Comparison of ENCODE assay signal across 8 cellular contexts in genomic region chr19:36378625-36379509, GRCh38. TPM values are rescaled to one million over a fixed set of nuclear protein-coding genes. Genes with fewer than 3 reads are reported as not detected.
A peak's percentile ranks its signal among the peaks of the same experiment; 100 is the strongest.
DNase-seq lines count a peak whose midpoint lies in the region; ATAC-seq and TF ChIP-seq lines count a peak whose summit lies in the region.

TSS of gene ZFP14 (minus strand) at chr19:36379201. CDS start at chr19:36367892, 11,309 bp downstream.

- peaks cover 11% of the 10 kb centered on the region for H3K4me1 Mint-ChIP-seq in HFFc6 (ENCODE audit: low read depth)
- peaks cover 18% of the 10 kb centered on the region for H3K4me1 Mint-ChIP-seq in activated naive CD8-positive, alpha-beta T cell treated with anti-CD3 and anti-CD28 coated beads for 36 hours
- H3K4me1 Mint-ChIP-seq in osteocyte (ENCODE audit: unreplicated experiment) = peaks cover 10% of the 10 kb centered on the region

- intact Hi-C loops in Right ventricle myocardium inferior (cut with DNase I) = loop anchor here (1.0 kb wide), 1 partner anchor 110 kb away; the partner anchor contains the start of gene ZNF566

- peaks cover 8% of the 10 kb centered on the region for H3K4me1 ChIP-seq in thymus (ENCODE audit: control insufficient read depth, insufficient read depth, low read length)

- peak within 1 kb of the TSS; percentile 94 for H3K27ac ChIP-seq in thymus (ENCODE audit: low read depth)

- H3K36me3 Mint-ChIP-seq in HFFc6 (ENCODE audit: low read depth) (peaks cover 5% of the 10 kb centered on the region; the same call in 1 of the 2 replicates), osteocyte (ENCODE audit: unreplicated experiment) (peaks cover 3% of the 10 kb centered on the region)
- peaks cover 21% of the 10 kb centered on the region for H3K36me3 Mint-ChIP-seq in activated naive CD8-positive, alpha-beta T cell treated with anti-CD3 and anti-CD28 coated beads for 36 hours

- peak within 1 kb of the TSS; percentile 89 for H3K4me3 Mint-ChIP-seq in HFFc6
- peak within 1 kb of the TSS; percentile 82 for H3K4me3 Mint-ChIP-seq in activated naive CD8-positive, alpha-beta T cell treated with anti-CD3 and anti-CD28 coated beads for 36 hours
- H3K4me3 Mint-ChIP-seq in osteocyte (ENCODE audit: unreplicated experiment) = peak within 1 kb of the TSS; percentile 83

- H3K9me3 ChIP-seq in thymus (ENCODE audit: control insufficient read depth) = no peaks in the 10 kb centered on the region

- H3K27ac Mint-ChIP-seq in HFFc6 (peak within 1 kb of the TSS; percentile 56), osteocyte (ENCODE audit: unreplicated experiment) (peak within 1 kb of the TSS; percentile 92)
- peak within 1 kb of the TSS; percentile 92 for H3K27ac Mint-ChIP-seq in activated naive CD8-positive, alpha-beta T cell treated with anti-CD3 and anti-CD28 coated beads for 36 hours

- 5% methylated on average over 69 of the region's 69 CpGs for WGBS in thymus

- TF ChIP-seq CTCF in HFFc6 (IDR thresholded peaks at IDR 0.05) (peak; percentile 38), osteocyte (IDR thresholded peaks at IDR 0.05) (peak; percentile 49)

- DNase-seq in HFFc6 = peak; percentile 86
- peak; percentile 72 for DNase-seq in NCI-H1048 (lab: John Stamatoyannopoulos, UW)
- peak; percentile 95 for DNase-seq in activated naive CD8-positive, alpha-beta T cell treated with anti-CD3 and anti-CD28 coated beads for 36 hours
- peak; percentile 95 for DNase-seq in Right ventricle myocardium inferior (ENCODE audit: missing footprints)
- peak; percentile 97 for DNase-seq in osteocyte (ENCODE audit: extremely low spot score, unreplicated experiment)

- ATAC-seq in SK-N-SH treated with all-trans-retinoic acid at 6 μM for 48 hours (peak; percentile 98), Right ventricle myocardium inferior (peak; percentile 99)

- H3K27me3 Mint-ChIP-seq in HFFc6 (ENCODE audit: insufficient read depth) (peaks cover 3% of the 10 kb centered on the region; the same call in 1 of the 2 replicates), osteocyte (ENCODE audit: unreplicated experiment) (no peaks in the 10 kb centered on the region)
- no peaks in the 10 kb centered on the region for H3K27me3 Mint-ChIP-seq in activated naive CD8-positive, alpha-beta T cell treated with anti-CD3 and anti-CD28 coated beads for 36 hours

- no peaks in the 10 kb centered on the region for H3K36me3 ChIP-seq in thymus (ENCODE audit: control insufficient read depth, insufficient read depth)

- no peaks in the 10 kb centered on the region for H3K27me3 ChIP-seq in thymus (ENCODE audit: control insufficient read depth, insufficient read depth)

- peaks cover 11% of the 10 kb centered on the region for H3K9me3 Mint-ChIP-seq in HFFc6
- peaks cover 23% of the 10 kb centered on the region for H3K9me3 Mint-ChIP-seq in activated naive CD8-positive, alpha-beta T cell treated with anti-CD3 and anti-CD28 coated beads for 36 hours
- no peaks in the 10 kb centered on the region for H3K9me3 Mint-ChIP-seq in osteocyte (ENCODE audit: unreplicated experiment)

- H3K4me3 ChIP-seq in GM08714 (ENCODE audit: low read length) = peak within 1 kb of the TSS; percentile 76
- H3K4me3 ChIP-seq in thymus (ENCODE audit: low read length) = peak within 1 kb of the TSS; percentile 98

TF ChIP-seq in SK-N-SH treated with all-trans-retinoic acid at 6 μM for 48 hours, 23 proteins besides CTCF, POLR2A, EP300 and RAD21:
- TF ChIP-seq OSR1 (CRISPR knock-in tag; IDR thresholded peaks at IDR 0.05) = no peak
- TF ChIP-seq, protein P1, sequence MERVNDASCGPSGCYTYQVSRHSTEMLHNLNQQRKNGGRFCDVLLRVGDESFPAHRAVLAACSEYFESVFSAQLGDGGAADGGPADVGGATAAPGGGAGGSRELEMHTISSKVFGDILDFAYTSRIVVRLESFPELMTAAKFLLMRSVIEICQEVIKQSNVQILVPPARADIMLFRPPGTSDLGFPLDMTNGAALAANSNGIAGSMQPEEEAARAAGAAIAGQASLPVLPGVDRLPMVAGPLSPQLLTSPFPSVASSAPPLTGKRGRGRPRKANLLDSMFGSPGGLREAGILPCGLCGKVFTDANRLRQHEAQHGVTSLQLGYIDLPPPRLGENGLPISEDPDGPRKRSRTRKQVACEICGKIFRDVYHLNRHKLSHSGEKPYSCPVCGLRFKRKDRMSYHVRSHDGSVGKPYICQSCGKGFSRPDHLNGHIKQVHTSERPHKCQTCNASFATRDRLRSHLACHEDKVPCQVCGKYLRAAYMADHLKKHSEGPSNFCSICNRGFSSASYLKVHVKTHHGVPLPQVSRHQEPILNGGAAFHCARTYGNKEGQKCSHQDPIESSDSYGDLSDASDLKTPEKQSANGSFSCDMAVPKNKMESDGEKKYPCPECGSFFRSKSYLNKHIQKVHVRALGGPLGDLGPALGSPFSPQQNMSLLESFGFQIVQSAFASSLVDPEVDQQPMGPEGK (CRISPR knock-in tag; IDR thresholded peaks at IDR 0.05; ENCODE audit: borderline replicate concordance) = peak; percentile 70; the same call in 1 of the 2 replicates

RNA-seq across cellular contexts. Expression of gene ZFP14, which starts in this region (rescaled TPM):
- total RNA-seq in HFFc6 (2021; fragmentation: NEBNext Ultra II Directional; extraction: Animal tissue kit (Norgen Biotek cat#: 25700)) = 1 to 10 TPM; 1.1 to 2.1 (median 1.5) TPM
- 1 to 10 TPM in 1 of 2 experiments, under 1 TPM in 1; 0.66 to 1.2 TPM for total RNA-seq in activated naive CD8-positive, alpha-beta T cell treated with anti-CD3 and anti-CD28 coated beads for 36 hours
- 3.2 TPM for total RNA-seq in Right ventricle myocardium inferior
- 6.0 and 6.6 TPM in 2 replicates for total RNA-seq in osteocyte
- 4.0 TPM for polyA plus RNA-seq in thymus

Comparison
In these comparisons a context has a peak if more than half of its experiments do, and no peak if none do; other contexts are left out.
1. Peak in every context shown above with its lines: DNase-seq, ATAC-seq, H3K4me3 ChIP-seq and H3K27ac ChIP-seq.